2 cellular contexts compared by ENCODE assay signal in the genomic region with DNA sequence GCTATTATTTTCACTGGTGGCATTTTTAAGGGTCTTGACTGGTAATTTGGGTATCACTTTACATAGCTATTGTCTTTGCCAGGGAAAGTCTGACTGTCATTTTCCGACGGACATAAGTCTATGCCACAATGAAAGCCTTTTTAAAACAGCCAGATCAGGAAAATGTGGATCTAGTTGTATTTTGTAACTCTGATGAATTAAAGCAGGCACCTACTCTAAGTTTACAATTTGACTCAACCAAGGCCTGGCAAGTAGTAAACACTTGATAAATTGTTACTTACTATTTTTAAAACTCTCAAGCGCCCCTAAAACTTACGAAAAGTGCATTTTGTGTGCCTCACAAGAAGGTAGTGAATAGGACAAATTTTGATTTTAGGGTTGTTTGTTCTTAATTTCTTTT.
TF ChIP-seq lines count a peak whose summit lies in the region.

No MANE protein-coding gene starts in this region.

TF ChIP-seq in liver, 16 proteins besides CTCF, POLR2A, EP300 and RAD21 (continued from another document):
- TF ChIP-seq REST (IDR thresholded peaks at IDR 0.05) = no peak
- TF ChIP-seq JUND (IDR thresholded peaks at IDR 0.05) = no peak
- TF ChIP-seq ZBTB33 (IDR thresholded peaks at IDR 0.05) = no peak

TF ChIP-seq in HepG2, 621 proteins besides CTCF, POLR2A, EP300 and RAD21 (continued from another document):
- TF ChIP-seq WIZ (CRISPR knock-in tag; IDR thresholded peaks at IDR 0.05) (no peak), ZBTB37 (CRISPR knock-in tag; IDR thresholded peaks at IDR 0.05) (no peak), ZSCAN30 (CRISPR knock-in tag; IDR thresholded peaks at IDR 0.05) (no peak), HOXD1 (CRISPR knock-in tag; IDR thresholded peaks at IDR 0.05) (no peak), HOXA3 (CRISPR knock-in tag; IDR thresholded peaks at IDR 0.05) (no peak)
